In genomic region chr12:78403136-78403535, GRCh38 we compare ENCODE assay signal across 13 cellular contexts.
DNase-seq lines count a peak whose midpoint lies in the region; ATAC-seq and TF ChIP-seq lines count a peak whose summit lies in the region.
"Had no signal": no experiment of that assay in that cellular context is flagged by ENCODE, and none has a peak within 500 bp of the region (broad histone marks: within the 10 kb centered on the region; RNA-seq: fewer than 3 reads in every experiment).

No MANE protein-coding gene starts in this region.

- no peak overlapping the region for H3K27ac ChIP-seq in naive thymus-derived CD4-positive, alpha-beta T cell (ENCODE audit: low read depth, low read length)
- H3K27ac ChIP-seq: BLaER1 treated with 17β-estradiol and CSF1 and Interleukin-3, amounts not matched to agents 10 nM and 100 nM had no signal

- H3K27ac Mint-ChIP-seq in glutamatergic neuron (ENCODE audit: unreplicated experiment) = peak overlapping the region; percentile 7
- no peak overlapping the region for H3K27ac Mint-ChIP-seq in naive thymus-derived CD4-positive, alpha-beta T cell
- H3K27ac Mint-ChIP-seq: H9 had no signal

- no peaks in the 10 kb centered on the region for H3K4me1 ChIP-seq in naive thymus-derived CD4-positive, alpha-beta T cell (ENCODE audit: control insufficient read depth in 2 of 2, insufficient read depth in 2 of 2, low read length in 2 of 2)

- H3K36me3 Mint-ChIP-seq in glutamatergic neuron (ENCODE audit: unreplicated experiment) = no peaks in the 10 kb centered on the region
- H3K36me3 Mint-ChIP-seq in naive thymus-derived CD4-positive, alpha-beta T cell = no peaks in the 10 kb centered on the region

- POLR2A ChIA-PET in naive thymus-derived CD4-positive, alpha-beta T cell (lab: Charles Lee) = no interaction called here

- peak; percentile 97 for DNase-seq in ACHN
- DNase-seq in HPDE6-E6E7 (ENCODE audit: extremely low spot score) = peak; percentile 0
- DNase-seq in SW480 (ENCODE audit: low spot score) = peak; percentile 7
- DNase-seq in glutamatergic neuron = no peak
- DNase-seq in nucleus accumbens (lab: John Stamatoyannopoulos, UW) = no peak
- DNase-seq in DMS79 (lab: John Stamatoyannopoulos, UW) = no peak
- DNase-seq in naive thymus-derived CD4-positive, alpha-beta T cell = no peak
- DNase-seq in HuH-7 (ENCODE audit: low spot score) = no peak
- DNase-seq: activated T-cell treated with anti-CD3 and anti-CD28 coated beads for 4 hours, H9, right cardiac atrium had no signal

- CTCF ChIA-PET in naive thymus-derived CD4-positive, alpha-beta T cell (lab: Charles Lee) = no interaction called here

- peaks cover 6% of the 10 kb centered on the region for H3K4me1 Mint-ChIP-seq in glutamatergic neuron (ENCODE audit: low read depth, unreplicated experiment)
- no peaks in the 10 kb centered on the region for H3K4me1 Mint-ChIP-seq in naive thymus-derived CD4-positive, alpha-beta T cell
- H3K4me1 Mint-ChIP-seq: central memory CD8-positive, alpha-beta T cell had no signal

- no peak for TF ChIP-seq CTCF in glutamatergic neuron (IDR thresholded peaks at IDR 0.05; ENCODE audit: partially characterized antibody, unreplicated experiment)

- H3K9me3 Mint-ChIP-seq in glutamatergic neuron (ENCODE audit: unreplicated experiment) = no peaks in the 10 kb centered on the region
- peaks cover 0 to 9% (median 2%) of the 10 kb centered on the region in 11 donors for H3K9me3 Mint-ChIP-seq in naive thymus-derived CD4-positive, alpha-beta T cell
- H3K9me3 Mint-ChIP-seq: H9 had no signal

- H3K27me3 Mint-ChIP-seq in glutamatergic neuron (ENCODE audit: unreplicated experiment) = no peaks in the 10 kb centered on the region
- H3K27me3 Mint-ChIP-seq in naive thymus-derived CD4-positive, alpha-beta T cell = no peaks in the 10 kb centered on the region
- H3K27me3 Mint-ChIP-seq: central memory CD8-positive, alpha-beta T cell had no signal

- no peaks in the 10 kb centered on the region for H3K9me3 ChIP-seq in naive thymus-derived CD4-positive, alpha-beta T cell (ENCODE audit: control insufficient read depth in 2 of 3, low read length in 3 of 3)
- H3K9me3 ChIP-seq: BLaER1 treated with 17β-estradiol and CSF1 and Interleukin-3, amounts not matched to agents 10 nM and 100 nM had no signal

- no peak overlapping the region for H3K4me3 ChIP-seq in naive thymus-derived CD4-positive, alpha-beta T cell (ENCODE audit: low read length)
- H3K4me3 ChIP-seq: BLaER1 treated with 17β-estradiol and CSF1 and Interleukin-3, amounts not matched to agents 10 nM and 100 nM had no signal

- H3K4me3 Mint-ChIP-seq in glutamatergic neuron (ENCODE audit: unreplicated experiment) = no peak overlapping the region
- H3K4me3 Mint-ChIP-seq in naive thymus-derived CD4-positive, alpha-beta T cell = no peak overlapping the region
- H3K4me3 Mint-ChIP-seq: central memory CD8-positive, alpha-beta T cell; H9 had no signal

- no peaks in the 10 kb centered on the region for H3K27me3 ChIP-seq in naive thymus-derived CD4-positive, alpha-beta T cell (ENCODE audit: control insufficient read depth in 2 of 2, insufficient read depth in 2 of 2, low read length in 2 of 2)
- H3K27me3 ChIP-seq: BLaER1 treated with 17β-estradiol and CSF1 and Interleukin-3, amounts not matched to agents 10 nM and 100 nM had no signal

- in situ Hi-C loops in ACHN (cut with HindIII; ENCODE audit: low pct_ligation_motif_present, low pct_unique_long_range_greater_than_20kb, low sequenced_read_pairs) = no loop called here

- no peaks in the 10 kb centered on the region for H3K36me3 ChIP-seq in naive thymus-derived CD4-positive, alpha-beta T cell (ENCODE audit: control insufficient read depth in 2 of 3, insufficient read depth in 3 of 3, low read length in 3 of 3)
- H3K36me3 ChIP-seq: BLaER1 treated with 17β-estradiol and CSF1 and Interleukin-3, amounts not matched to agents 10 nM and 100 nM had no signal

- intact Hi-C loops in naive thymus-derived CD4-positive, alpha-beta T cell (cut with micrococcal nuclease) = no loop called here

- no peak for ATAC-seq in naive thymus-derived CD4-positive, alpha-beta T cell
- ATAC-seq: right cardiac atrium had no signal

Comparison
In these comparisons a context has a peak if more than half of its experiments do, and no peak if none do; other contexts are left out.
1. DNase-seq: peak in ACHN (single experiment), HPDE6-E6E7 (single experiment) and SW480 (single experiment); none in glutamatergic neuron (single experiment), nucleus accumbens (0 of 56), DMS79 (single experiment), naive thymus-derived CD4-positive, alpha-beta T cell (0 of 9) and HuH-7 (single experiment).